Comparison of ENCODE assay signal across 15 cellular contexts in genomic region chr1:111131693-111132092, GRCh38.
"Had no signal": no experiment of that assay in that cellular context is flagged by ENCODE, and none has a peak within 500 bp of the region (broad histone marks: within the 10 kb centered on the region; RNA-seq: fewer than 3 reads in every experiment).

No MANE protein-coding gene starts in this region.

- H3K27me3 ChIP-seq: cardiac muscle cell, right lobe of liver, thyroid gland had no signal

- ATAC-seq: esophagus mucosa, lower lobe of right lung, WTC11 had no signal

- H3K36me3 ChIP-seq: thyroid gland had no signal

- FAIRE-seq: endometrium, TTC549, urothelium cell line had no signal

- H3K9me3 ChIP-seq: lower lobe of right lung, right lobe of liver, thyroid gland had no signal

- DNase-seq: activated CD4-positive, alpha-beta T cell treated with anti-CD3 and anti-CD28 coated beads for 48 hours; activated naive CD4-positive, alpha-beta T cell treated with Interleukin-2 at 50 U/mL for 16 hours; left cardiac atrium; lower lobe of right lung; midbrain; right lobe of liver; thyroid gland had no signal

- H3K4me1 Mint-ChIP-seq: neural crest cell had no signal

- H3K27ac Mint-ChIP-seq: WTC11 had no signal

- H3K4me3 ChIP-seq: cardiac muscle cell, lower lobe of right lung, right lobe of liver, smooth muscle cell, thyroid gland had no signal

- H3K9me3 Mint-ChIP-seq: neural crest cell, WTC11 had no signal

- H3K27ac ChIP-seq: cardiac muscle cell, lower lobe of right lung, right lobe of liver, thyroid gland had no signal

- H3K4me2 ChIP-seq: smooth muscle cell had no signal

- H3K4me3 Mint-ChIP-seq: neural crest cell, WTC11 had no signal

- H3K4me1 ChIP-seq: right lobe of liver, thyroid gland had no signal
